ENCODE assay signal across 8 cellular contexts in the genomic region with DNA sequence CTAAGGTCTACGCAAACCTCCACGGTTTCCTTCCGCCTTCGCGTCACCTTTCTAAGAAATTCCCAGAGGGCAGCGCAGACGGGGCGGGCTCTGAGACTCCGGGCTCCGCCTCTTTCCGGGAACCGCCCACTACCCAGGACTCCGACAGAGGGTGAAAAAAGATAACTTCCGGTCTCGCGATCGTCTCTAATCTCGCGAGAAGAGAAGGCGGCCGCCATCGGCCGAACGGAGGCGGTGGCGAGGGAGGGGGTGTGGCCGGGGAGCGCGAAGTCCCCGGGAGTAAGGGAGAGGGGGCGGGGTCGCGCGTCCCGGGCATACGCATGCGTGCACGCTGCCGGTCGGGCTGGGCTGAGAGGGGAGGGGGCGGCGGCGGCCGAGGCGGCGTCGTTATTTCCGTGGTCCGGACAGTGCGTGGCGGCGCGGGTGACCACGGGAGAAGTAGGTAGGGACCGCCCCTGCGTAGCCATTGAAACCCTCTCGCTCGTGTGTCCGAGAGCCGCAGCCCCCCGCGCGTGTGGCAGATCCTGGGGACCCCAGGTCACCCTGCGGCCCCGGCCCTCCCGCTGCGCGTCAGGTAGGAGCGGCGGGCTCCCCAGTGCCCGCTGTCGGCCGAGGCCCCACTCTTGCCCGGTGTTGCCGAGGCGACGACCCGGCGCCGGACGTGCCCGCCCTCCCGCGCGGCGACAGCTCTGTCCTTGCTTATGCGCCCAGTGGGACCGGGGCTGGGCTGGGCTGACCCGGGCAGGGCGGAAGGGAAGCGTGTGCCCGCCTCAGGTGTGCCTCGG. TPM values are rescaled to one million over a fixed set of nuclear protein-coding genes. Genes with fewer than 3 reads are reported as not detected.
A peak's percentile ranks its signal among the peaks of the same experiment; 100 is the strongest.
DNase-seq lines count a peak whose midpoint lies in the region; ATAC-seq, FAIRE-seq and TF ChIP-seq lines count a peak whose summit lies in the region.

A gene (plus strand): TSS at position 315 of the 785 bp plus-strand sequence. CDS start 1,014 bp downstream, outside the sequence.

- in situ Hi-C loops in ACHN (cut with HindIII; ENCODE audit: low pct_ligation_motif_present, low pct_unique_long_range_greater_than_20kb, low sequenced_read_pairs): no loop called here

- peak within 1 kb of the TSS; percentile 0 for H3K27ac ChIP-seq in iPS-20b (ENCODE audit: low read length)
- peak within 1 kb of the TSS; percentile 85 to 93 for H3K27ac ChIP-seq in small intestine (ENCODE audit: low read depth in 1 of 2, low read length in 1 of 2)

- H3K9ac ChIP-seq in iPS-20b (ENCODE audit: low read depth, low read length): peak within 1 kb of the TSS; percentile 90

- DNase-seq in ACHN: peak; percentile 97
- DNase-seq in NCI-H2227 treated with DMSO at 0.1 percent for 48 hours (lab: John Stamatoyannopoulos, UW): peak; percentile 97
- DNase-seq in bronchial epithelial cell (ENCODE audit: low read depth): peak; percentile 95
- DNase-seq in small intestine: peak; percentile 99

- H3K36me3 ChIP-seq in bronchial epithelial cell (ENCODE audit: control insufficient read depth, insufficient read depth, low read length) (peaks cover 2% of the 10 kb centered on the region), iPS-20b (ENCODE audit: insufficient read depth, low read depth, low read length) (peaks cover 32% of the 10 kb centered on the region), small intestine (ENCODE audit: control insufficient read depth in 2 of 2, insufficient read depth in 2 of 2, low read length in 2 of 2) (peaks cover under 1 to 2% of the 10 kb centered on the region in 2 donors)

- peak; percentile 92 for ATAC-seq in GM18873 (IDR thresholded peaks at IDR 0.05; ENCODE audit: low FRiP score, unreplicated experiment)
- ATAC-seq in HG03159 (IDR thresholded peaks at IDR 0.05; ENCODE audit: unreplicated experiment): peak; percentile 91

- FAIRE-seq in bronchial epithelial cell (lab: Jason Lieb, UNC) (no peak), small intestine (lab: Jason Lieb, UNC) (no peak)

- no peak for TF ChIP-seq CTCF in WI38 (IDR thresholded peaks at IDR 0.05; ENCODE audit: low read depth, low read length)
- TF ChIP-seq CTCF in bronchial epithelial cell (IDR thresholded peaks at IDR 0.05; ENCODE audit: insufficient read depth, low read length, severe bottlenecking): no peak

- H3K4me1 ChIP-seq in iPS-20b (ENCODE audit: insufficient read depth, low read length) (peaks cover 3% of the 10 kb centered on the region), small intestine (ENCODE audit: control insufficient read depth in 2 of 2, insufficient read depth in 1 of 2, low read depth in 1 of 2, low read length in 1 of 2) (peaks cover 0 to 2% of the 10 kb centered on the region in 2 donors)

- 0 to 1% (median 1%) methylated on average over 64 to 93 of the region's 93 CpGs for WGBS in small intestine, 3 donors

- H3K9me3 ChIP-seq in iPS-20b (ENCODE audit: insufficient read depth, low read depth, low read length): no peaks in the 10 kb centered on the region
- no peaks in the 10 kb centered on the region for H3K9me3 ChIP-seq in small intestine (ENCODE audit: control insufficient read depth, low read depth)

- H3K27me3 ChIP-seq in bronchial epithelial cell (ENCODE audit: control insufficient read depth, insufficient read depth, low read length) (no peaks in the 10 kb centered on the region), iPS-20b (ENCODE audit: insufficient read depth, low read length) (no peaks in the 10 kb centered on the region), small intestine (ENCODE audit: control insufficient read depth in 2 of 2, insufficient read depth in 2 of 2, low read length in 2 of 2) (no peaks in the 10 kb centered on the region)

- peak within 1 kb of the TSS; percentile 95 for H3K4me3 ChIP-seq in WI38 (ENCODE audit: low read depth, low read length)
- H3K4me3 ChIP-seq in bronchial epithelial cell (ENCODE audit: low read depth, low read length): peak within 1 kb of the TSS; percentile 97
- H3K4me3 ChIP-seq in iPS-20b (ENCODE audit: low read length): peak within 1 kb of the TSS; percentile 88
- H3K4me3 ChIP-seq in small intestine (ENCODE audit: low read depth in 1 of 2, low read length in 2 of 2): peak within 1 kb of the TSS; percentile 84 to 94

RNA-seq across cellular contexts. Expression of the gene that starts here (rescaled TPM):
- total RNA-seq in bronchial epithelial cell: 26.0 and 26.3 TPM in 2 replicates
- polyA plus RNA-seq in small intestine: 10 to 100 TPM in 1 of 3 donors, 1 to 10 TPM in 2; 7.2 to 11.2 (median 7.3) TPM

Comparison
In these comparisons a context has a peak if more than half of its experiments do, and no peak if none do; other contexts are left out.
1. Peak in every context shown above with its lines: DNase-seq, ATAC-seq, H3K4me3 ChIP-seq and H3K27ac ChIP-seq.